In the genomic region with DNA sequence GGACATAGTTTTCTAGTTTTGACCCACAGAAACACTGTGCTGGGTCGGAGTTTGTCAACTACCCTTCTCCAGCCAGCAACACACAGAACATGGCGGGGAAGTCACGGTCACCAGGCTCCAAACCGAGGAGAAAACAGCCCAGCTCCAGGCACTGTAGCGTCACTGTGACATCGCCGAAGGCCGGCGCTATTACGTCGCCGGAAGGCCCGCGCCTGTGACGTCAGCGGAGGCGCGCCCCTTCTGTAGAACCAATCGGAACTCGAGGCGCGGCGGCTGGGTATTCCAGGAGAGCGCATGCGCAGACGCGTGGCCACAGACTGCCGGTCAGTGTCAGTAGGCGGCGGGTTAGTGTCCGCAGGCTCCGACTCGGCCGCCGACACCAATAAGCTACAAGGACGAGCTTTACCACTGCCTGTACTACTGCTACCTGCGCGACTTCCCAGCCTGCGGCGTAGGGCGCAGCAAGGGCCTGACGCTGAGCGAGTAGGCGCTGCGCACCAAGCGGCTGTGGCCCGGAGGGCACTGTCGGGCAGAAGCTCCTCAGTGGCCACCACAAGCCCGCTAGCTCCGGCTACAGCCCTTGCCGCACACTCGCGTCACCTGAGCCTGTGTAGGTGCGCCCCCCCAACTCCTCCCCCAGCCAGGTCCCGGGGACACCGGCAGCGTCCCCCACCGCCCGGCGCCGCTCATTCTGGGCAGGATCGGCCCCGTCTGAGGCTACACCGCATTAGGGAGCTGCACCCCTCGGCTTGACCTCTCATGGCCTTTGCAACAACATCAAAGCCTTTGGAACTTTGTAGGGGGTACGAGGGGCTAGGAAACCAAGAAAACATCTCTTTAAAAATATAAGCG, we compare ENCODE assay signal across 1 cellular context.
A peak's percentile ranks its signal among the peaks of the same experiment; 100 is the strongest.
TF ChIP-seq lines count a peak whose summit lies in the region.

No MANE protein-coding gene starts in this region.

TF ChIP-seq in IMR-90, 13 proteins besides CTCF, POLR2A, EP300 and RAD21 (continued from another document):
- TF ChIP-seq, protein P1, sequence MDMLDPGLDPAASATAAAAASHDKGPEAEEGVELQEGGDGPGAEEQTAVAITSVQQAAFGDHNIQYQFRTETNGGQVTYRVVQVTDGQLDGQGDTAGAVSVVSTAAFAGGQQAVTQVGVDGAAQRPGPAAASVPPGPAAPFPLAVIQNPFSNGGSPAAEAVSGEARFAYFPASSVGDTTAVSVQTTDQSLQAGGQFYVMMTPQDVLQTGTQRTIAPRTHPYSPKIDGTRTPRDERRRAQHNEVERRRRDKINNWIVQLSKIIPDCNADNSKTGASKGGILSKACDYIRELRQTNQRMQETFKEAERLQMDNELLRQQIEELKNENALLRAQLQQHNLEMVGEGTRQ (IDR thresholded peaks at IDR 0.05; ENCODE audit: low read depth, low read length): 0 out of 2 replicates have a peak, but pooled peaks have one; percentile 2
